Comparison of ENCODE assay signal across 9 cellular contexts in genomic region chr18:11500153-11501122, GRCh38.
DNase-seq lines count a peak whose midpoint lies in the region; ATAC-seq, FAIRE-seq and TF ChIP-seq lines count a peak whose summit lies in the region.
"Had no signal": no experiment of that assay in that cellular context is flagged by ENCODE, and none has a peak within 500 bp of the region (broad histone marks: within the 10 kb centered on the region; RNA-seq: fewer than 3 reads in every experiment).

No MANE protein-coding gene starts in this region.

- DNase-seq in EH (ENCODE audit: low read depth) (peak; percentile 97), RPMI7951 (ENCODE audit: low read depth) (peak; percentile 99), left lung (peak in 1 of 2 donors; percentile 55), frontal cortex (ENCODE audit: low spot score in 2 of 2) (no peak), midbrain (lab: John Stamatoyannopoulos, UW) (no peak), NCI-H1048 (lab: John Stamatoyannopoulos, UW) (no peak)
- DNase-seq: right lobe of liver had no signal

- no peak overlapping the region for H3K4me3 ChIP-seq in left lung
- H3K4me3 ChIP-seq: right lobe of liver had no signal

- ATAC-seq in HG02678 (IDR thresholded peaks at IDR 0.05; ENCODE audit: unreplicated experiment) (peak; percentile 79), left lung (peak; percentile 90), HG02763 (IDR thresholded peaks at IDR 0.05; ENCODE audit: unreplicated experiment) (no peak)

- no peaks in the 10 kb centered on the region for H3K4me1 ChIP-seq in left lung
- H3K4me1 ChIP-seq: right lobe of liver had no signal

- H3K36me3 ChIP-seq in left lung: no peaks in the 10 kb centered on the region
- H3K36me3 ChIP-seq: right lobe of liver had no signal

- no peak for FAIRE-seq in frontal cortex (lab: Jason Lieb, UNC)

- H3K9me3 ChIP-seq in left lung: no peaks in the 10 kb centered on the region
- H3K9me3 ChIP-seq: right lobe of liver had no signal

- no peak overlapping the region for H3K27ac ChIP-seq in left lung
- H3K27ac ChIP-seq: right lobe of liver had no signal

- H3K27me3 ChIP-seq in left lung: no peaks in the 10 kb centered on the region
- H3K27me3 ChIP-seq: right lobe of liver had no signal

- TF ChIP-seq CTCF in left lung (IDR thresholded peaks at IDR 0.05): no peak

- intact Hi-C loops in left lung (cut with DNase I): no loop called here

Comparison
In these comparisons a context has a peak if more than half of its experiments do, and no peak if none do; other contexts are left out.
1. DNase-seq: peak in EH (single experiment) and RPMI7951 (single experiment); none in frontal cortex (0 of 2), midbrain (single experiment) and NCI-H1048 (single experiment).